ENCODE assay signal across 18 cellular contexts in genomic region chr2:10992023-10992791, GRCh38.
A peak's percentile ranks its signal among the peaks of the same experiment; 100 is the strongest.
DNase-seq lines count a peak whose midpoint lies in the region; ATAC-seq and TF ChIP-seq lines count a peak whose summit lies in the region.
"Had no signal": no experiment of that assay in that cellular context is flagged by ENCODE, and none has a peak within 500 bp of the region (broad histone marks: within the 10 kb centered on the region; RNA-seq: fewer than 3 reads in every experiment).

No MANE protein-coding gene starts in this region.

- peaks cover 0 to 15% (median 14%) of the 10 kb centered on the region in 4 donors for H3K4me1 ChIP-seq in sigmoid colon
- no peaks in the 10 kb centered on the region for H3K4me1 ChIP-seq in upper lobe of right lung
- H3K4me1 ChIP-seq: A549, Caco-2 had no signal

- TF ChIP-seq EP300 in sigmoid colon (IDR thresholded peaks at IDR 0.05): no peak

- H3K36me3 ChIP-seq in sigmoid colon (no peaks in the 10 kb centered on the region), upper lobe of right lung (no peaks in the 10 kb centered on the region)
- H3K36me3 ChIP-seq: BLaER1 treated with 17β-estradiol and CSF1 and Interleukin-3, amounts not matched to agents 10 nM and 100 nM had no signal

- H3K9me3 ChIP-seq in sigmoid colon (no peaks in the 10 kb centered on the region), upper lobe of right lung (no peaks in the 10 kb centered on the region)
- H3K9me3 ChIP-seq: A549, Caco-2 had no signal

- H3K27me3 ChIP-seq in sigmoid colon (no peaks in the 10 kb centered on the region), upper lobe of right lung (no peaks in the 10 kb centered on the region)
- H3K27me3 ChIP-seq: BLaER1 treated with 17β-estradiol and CSF1 and Interleukin-3, amounts not matched to agents 10 nM and 100 nM had no signal

- TF ChIP-seq CTCF in sigmoid colon (IDR thresholded peaks at IDR 0.05) (no peak), upper lobe of right lung (IDR thresholded peaks at IDR 0.05) (no peak)

- H3K27ac ChIP-seq in sigmoid colon (no peak overlapping the region), upper lobe of right lung (no peak overlapping the region)
- H3K27ac ChIP-seq: 22Rv1, A549, C4-2B had no signal

- DNase-seq in activated effector memory CD4-positive, alpha-beta T cell treated with anti-CD3 and anti-CD28 coated beads, Interleukin-2, amount 50 U/mL, for 16 hours: peak; percentile 30
- no peak for DNase-seq in activated effector memory CD4-positive, alpha-beta T cell treated with Interleukin-2 at 50 U/mL for 16 hours
- peak; percentile 64 for DNase-seq in cardiac septum (ENCODE audit: low spot score)
- DNase-seq in left ventricle myocardium superior: no peak
- peak; percentile 28 for DNase-seq in sigmoid colon
- peak; percentile 30 for DNase-seq in upper lobe of right lung
- no peak for DNase-seq in activated CD8-positive, alpha-beta memory T cell treated with anti-CD3 and anti-CD28 coated beads, Interleukin-2, amount 50 U/mL, for 48 hours
- DNase-seq: AML-193; Caco-2; Calu3; CD4-positive, alpha-beta T cell; CD8-positive, alpha-beta T cell; GF-D8 had no signal

- no peak for TF ChIP-seq POLR2A in sigmoid colon (IDR thresholded peaks at IDR 0.05)

- H3K4me3 ChIP-seq in sigmoid colon (no peak overlapping the region), upper lobe of right lung (no peak overlapping the region)
- H3K4me3 ChIP-seq: A549; BLaER1 treated with 17β-estradiol and CSF1 and Interleukin-3, amounts not matched to agents 10 nM and 100 nM had no signal

- WGBS in sigmoid colon, 2 donors: 85 to 88% methylated on average over 14 of the region's 14 CpGs

- intact Hi-C loops in cardiac septum (cut with DNase I) (no loop called here), left ventricle myocardium superior (cut with micrococcal nuclease) (no loop called here), sigmoid colon (cut with DNase I) (no loop called here), upper lobe of right lung (cut with DNase I) (no loop called here)

- ATAC-seq in left ventricle myocardium superior (no peak), upper lobe of right lung (no peak), HG03045 (IDR thresholded peaks at IDR 0.05; ENCODE audit: unreplicated experiment) (no peak)
- ATAC-seq: CD8-positive, alpha-beta T cell had no signal

Comparison
In these comparisons a context has a peak if more than half of its experiments do, and no peak if none do; other contexts are left out.
1. DNase-seq: peak in activated effector memory CD4-positive, alpha-beta T cell treated with anti-CD3 and anti-CD28 coated beads, Interleukin-2, amount 50 U/mL, for 16 hours (single experiment), cardiac septum (single experiment), sigmoid colon (single experiment) and upper lobe of right lung (single experiment); none in activated effector memory CD4-positive, alpha-beta T cell treated with Interleukin-2 at 50 U/mL for 16 hours (single experiment), left ventricle myocardium superior (single experiment) and activated CD8-positive, alpha-beta memory T cell treated with anti-CD3 and anti-CD28 coated beads, Interleukin-2, amount 50 U/mL, for 48 hours (single experiment).